In the genomic region with DNA sequence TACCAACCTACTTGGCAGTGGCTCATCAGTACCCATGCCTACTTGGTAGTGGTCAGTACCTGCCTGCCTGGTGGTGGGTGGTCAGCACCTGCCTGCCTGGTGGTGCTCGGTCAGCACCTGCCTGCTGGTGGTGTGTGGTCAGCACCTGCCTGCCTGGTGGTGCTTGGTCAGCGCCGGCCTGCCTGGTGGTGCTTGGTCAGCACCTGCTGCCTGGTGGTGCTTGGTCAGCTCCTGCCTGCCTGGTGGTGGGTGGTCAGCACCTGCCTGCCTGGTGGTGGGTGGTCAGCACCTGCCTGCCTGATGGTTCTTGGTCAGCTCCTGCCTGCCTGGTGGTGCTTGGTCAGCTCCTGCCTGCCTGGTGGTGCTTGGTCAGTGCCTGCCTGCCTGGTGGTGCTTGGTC, we compare ENCODE assay signal across 22 cellular contexts.
DNase-seq lines count a peak whose midpoint lies in the region; ATAC-seq, FAIRE-seq and TF ChIP-seq lines count a peak whose summit lies in the region.
"Had no signal": no experiment of that assay in that cellular context is flagged by ENCODE, and none has a peak within 500 bp of the region (broad histone marks: within the 10 kb centered on the region; RNA-seq: fewer than 3 reads in every experiment).

No MANE protein-coding gene starts in this region.

- H3K27me3 Mint-ChIP-seq in WTC11 (ENCODE audit: low read depth) = no peaks in the 10 kb centered on the region

- no peak overlapping the region for H2BK120ac ChIP-seq in neuronal stem cell (ENCODE audit: low read depth, low read length)

- H3K18ac ChIP-seq in neuronal stem cell (ENCODE audit: low read length) = peak overlapping the region; percentile 5

- H3K4me3 Mint-ChIP-seq in WTC11 = no peak overlapping the region
- H3K4me3 Mint-ChIP-seq: B cell; CD4-positive, alpha-beta T cell; CD8-positive, alpha-beta T cell had no signal

- DNase-seq in WTC11 (ENCODE audit: low spot score) = no peak
- DNase-seq in bronchial epithelial cell (ENCODE audit: low read depth) = no peak
- DNase-seq in neuronal stem cell (ENCODE audit: low spot score) = no peak
- DNase-seq in urothelium cell line (ENCODE audit: low spot score) = no peak
- DNase-seq in NCI-H2107 treated with DMSO at 0.1 percent for 48 hours (lab: John Stamatoyannopoulos, UW; ENCODE audit: unreplicated experiment) = no peak
- no peak for DNase-seq in SHP77 (lab: John Stamatoyannopoulos, UW)
- DNase-seq in A673 (ENCODE audit: low spot score) = no peak
- DNase-seq: 8988T; AML-193; Caco-2; Calu3; CD4-positive, alpha-beta T cell; CD8-positive, alpha-beta T cell; DMS79 treated with DMSO at 0.1 percent for 48 hours; GF-D8 had no signal

- no peak overlapping the region for H3K23ac ChIP-seq in neuronal stem cell (ENCODE audit: low read depth, low read length, poor library complexity)

- no peak overlapping the region for H3K9ac ChIP-seq in neuronal stem cell (ENCODE audit: low read depth, low read length, poor library complexity)
- H3K9ac ChIP-seq: BLaER1 treated with 17β-estradiol and CSF1 and Interleukin-3, amounts not matched to agents 10 nM and 100 nM had no signal

- ATAC-seq in WTC11 = no peak
- ATAC-seq: CD8-positive, alpha-beta T cell had no signal

- H3K4me3 ChIP-seq in bronchial epithelial cell (ENCODE audit: low read depth, low read length) (no peak overlapping the region), neuronal stem cell (ENCODE audit: low read length in 2 of 2) (no peak overlapping the region), A673 (ENCODE audit: low read depth, low read length, poor library complexity, severe bottlenecking) (no peak overlapping the region)
- H3K4me3 ChIP-seq: BLaER1 treated with 17β-estradiol and CSF1 and Interleukin-3, amounts not matched to agents 10 nM and 100 nM had no signal

- no peak overlapping the region for H3K14ac ChIP-seq in neuronal stem cell (ENCODE audit: low read length)

- no peaks in the 10 kb centered on the region for H3K4me1 ChIP-seq in neuronal stem cell (ENCODE audit: control insufficient read depth in 2 of 2, insufficient read depth in 1 of 2, low read depth in 1 of 2, low read length in 2 of 2)
- peaks cover 13% of the 10 kb centered on the region for H3K4me1 ChIP-seq in A673 (ENCODE audit: insufficient read depth, low read length, poor library complexity, severe bottlenecking)
- H3K4me1 ChIP-seq: Caco-2 had no signal

- H3K9me3 ChIP-seq in neuronal stem cell (replicated peaks in 1 of 2; ENCODE audit: control insufficient read depth in 2 of 2, insufficient read depth in 1 of 2, low read depth in 1 of 2, low read length in 2 of 2) (no peaks in the 10 kb centered on the region), A673 (ENCODE audit: low read depth, low read length, poor library complexity, severe bottlenecking) (no peaks in the 10 kb centered on the region)
- H3K9me3 ChIP-seq: BLaER1 treated with 17β-estradiol and CSF1 and Interleukin-3, amounts not matched to agents 10 nM and 100 nM; Caco-2 had no signal

- H2BK15ac ChIP-seq in neuronal stem cell (ENCODE audit: low read length) = no peak overlapping the region

- no peak overlapping the region for H3K4ac ChIP-seq in neuronal stem cell (ENCODE audit: low read length)

- no peaks in the 10 kb centered on the region for H3K36me3 Mint-ChIP-seq in WTC11
- H3K36me3 Mint-ChIP-seq: CD8-positive, alpha-beta T cell had no signal

- H4K8ac ChIP-seq in neuronal stem cell (ENCODE audit: low read depth, low read length) = no peak overlapping the region

- TF ChIP-seq CTCF in WTC11 (IDR thresholded peaks at IDR 0.05) (no peak), bronchial epithelial cell (IDR thresholded peaks at IDR 0.05; ENCODE audit: insufficient read depth, low read length, severe bottlenecking) (no peak), A673 (conservative IDR thresholded peaks at IDR 0.05; ENCODE audit: low read depth, low read length) (no peak)

- WGBS in neuronal stem cell (ENCODE audit: extremely low coverage in 2 of 2, insufficient read length in 2 of 2, insufficient replicate concordance in 1 of 2), 2 donors = no CpG with 5 or more reads among the region's 3 CpGs

- no peak overlapping the region for H2BK5ac ChIP-seq in neuronal stem cell (ENCODE audit: low read length)

- POLR2A ChIA-PET in WTC11 (lab: Charles Lee) (interaction anchor here (0.6 kb wide), 1 partner anchor 28 kb away, joined by 3 read pairs; no protein-coding TSS in a partner anchor), A673 (lab: Charles Lee; ENCODE audit: low non-redundant PET) (no interaction called here)

- intact Hi-C loops in A673 (cut with micrococcal nuclease; ENCODE audit: unreplicated experiment) = no loop called here

- CTCF ChIA-PET in WTC11 (lab: Charles Lee) (no interaction called here), A673 (lab: Charles Lee) (no interaction called here)

- no peak overlapping the region for H2AFZ ChIP-seq in neuronal stem cell (ENCODE audit: low read length)

- peak; percentile 76 for FAIRE-seq in bronchial epithelial cell (lab: Jason Lieb, UNC)
- FAIRE-seq in urothelium cell line (lab: Jason Lieb, UNC) = peak; percentile 32
- FAIRE-seq: A204.1, D721Med, G401.6, GM19239 had no signal

- peaks cover 8% of the 10 kb centered on the region; the same call in 1 of the 2 replicates for H3K4me1 Mint-ChIP-seq in WTC11

- H3K27me3 ChIP-seq in bronchial epithelial cell (ENCODE audit: control insufficient read depth, insufficient read depth, low read length) (no peaks in the 10 kb centered on the region), neuronal stem cell (ENCODE audit: control insufficient read depth in 3 of 3, insufficient read depth in 3 of 3, low read depth in 1 of 3, low read length in 3 of 3) (no peaks in the 10 kb centered on the region), A673 (replicated peaks; ENCODE audit: insufficient read depth, low read depth, low read length, poor library complexity) (no peaks in the 10 kb centered on the region)
- H3K27me3 ChIP-seq: BLaER1 treated with 17β-estradiol and CSF1 and Interleukin-3, amounts not matched to agents 10 nM and 100 nM had no signal

- H3K36me3 ChIP-seq in bronchial epithelial cell (ENCODE audit: control insufficient read depth, insufficient read depth, low read length) (no peaks in the 10 kb centered on the region), neuronal stem cell (replicated peaks in 1 of 2; ENCODE audit: control insufficient read depth in 2 of 2, insufficient read depth in 2 of 2, low read length in 2 of 2) (peaks cover 0 to 5% of the 10 kb centered on the region in 2 donors), A673 (ENCODE audit: insufficient read depth, low read length, poor library complexity, severe bottlenecking) (no peaks in the 10 kb centered on the region)
- H3K36me3 ChIP-seq: BLaER1 treated with 17β-estradiol and CSF1 and Interleukin-3, amounts not matched to agents 10 nM and 100 nM had no signal

- no peaks in the 10 kb centered on the region for H3K9me3 Mint-ChIP-seq in WTC11
- H3K9me3 Mint-ChIP-seq: CD4-positive, alpha-beta T cell; CD8-positive, alpha-beta T cell had no signal

- H3K4me2 ChIP-seq in neuronal stem cell (ENCODE audit: insufficient read depth, low read length, poor library complexity, severe bottlenecking) = no peak overlapping the region
- H3K4me2 ChIP-seq: BLaER1 treated with 17β-estradiol and CSF1 and Interleukin-3, amounts not matched to agents 10 nM and 100 nM had no signal

- no peak overlapping the region for H2BK12ac ChIP-seq in neuronal stem cell (ENCODE audit: low read length)

- BruUV-seq in A673 (replicated peaks; lab: Mats Ljungman, UMichigan) = no TSS peak

- no peak overlapping the region for H3K27ac Mint-ChIP-seq in WTC11
- H3K27ac Mint-ChIP-seq: B cell; CD4-positive, alpha-beta T cell; CD8-positive, alpha-beta T cell had no signal

- no peak overlapping the region for H2AK5ac ChIP-seq in neuronal stem cell (ENCODE audit: low read depth, low read length)

- H3K79me1 ChIP-seq in neuronal stem cell (ENCODE audit: low read depth, low read length) = no peaks in the 10 kb centered on the region

- H3K27ac ChIP-seq in neuronal stem cell (replicated peaks; ENCODE audit: low read length) = no peak overlapping the region
- H3K27ac ChIP-seq in A673 (ENCODE audit: low read depth, low read length, poor library complexity, severe bottlenecking) = no peak overlapping the region
- H3K27ac ChIP-seq: BLaER1 treated with 17β-estradiol and CSF1 and Interleukin-3, amounts not matched to agents 10 nM and 100 nM; C4-2B had no signal

- H4K91ac ChIP-seq in neuronal stem cell (ENCODE audit: low read depth, low read length, poor library complexity) = no peak overlapping the region

TF ChIP-seq in WTC11, 78 proteins besides CTCF, POLR2A, EP300 and RAD21:
- TF ChIP-seq FOXP1 (CRISPR knock-in tag; IDR thresholded peaks at IDR 0.05; ENCODE audit: borderline replicate concordance) (0 out of 2 replicates have a peak, but pooled peaks have one; percentile 30), MYBL2 (CRISPR knock-in tag; IDR thresholded peaks at IDR 0.05) (no peak)
- TF ChIP-seq, protein P1, sequence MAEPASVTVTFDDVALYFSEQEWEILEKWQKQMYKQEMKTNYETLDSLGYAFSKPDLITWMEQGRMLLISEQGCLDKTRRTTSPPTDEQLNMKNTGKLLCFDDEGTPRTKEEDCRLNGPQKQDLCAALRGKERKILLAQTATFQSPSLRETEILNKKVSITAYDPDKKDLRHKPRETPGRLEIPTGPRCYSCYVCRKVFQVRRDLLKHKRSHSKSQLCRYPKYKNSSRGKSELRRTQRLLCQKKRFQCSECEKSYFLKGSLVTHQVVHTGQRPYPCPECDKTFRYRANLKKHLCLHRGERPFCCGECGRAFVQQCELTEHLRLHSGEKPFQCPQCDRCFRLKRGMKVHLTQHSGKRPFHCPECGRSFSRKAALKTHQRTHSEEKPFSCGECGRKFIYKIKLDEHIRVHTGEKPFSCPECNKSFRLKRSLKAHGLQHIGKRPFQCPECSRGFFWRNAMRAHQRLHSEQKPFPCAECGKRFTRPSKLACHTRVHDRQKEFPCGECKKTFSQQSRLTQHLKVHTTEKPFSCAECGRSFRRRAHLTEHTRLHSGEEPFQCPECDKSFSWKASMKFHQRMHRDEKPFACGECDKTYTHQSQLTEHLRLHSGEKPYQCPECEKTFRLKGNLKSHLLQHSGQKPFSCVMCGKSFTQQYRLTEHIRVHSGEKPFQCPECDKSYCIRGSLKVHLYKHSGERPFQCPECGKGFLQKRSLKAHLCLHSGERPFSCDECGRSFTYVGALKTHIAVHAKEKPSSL (CRISPR knock-in tag; conservative IDR thresholded peaks at IDR 0.05) = no peak
- TF ChIP-seq, protein P2, sequence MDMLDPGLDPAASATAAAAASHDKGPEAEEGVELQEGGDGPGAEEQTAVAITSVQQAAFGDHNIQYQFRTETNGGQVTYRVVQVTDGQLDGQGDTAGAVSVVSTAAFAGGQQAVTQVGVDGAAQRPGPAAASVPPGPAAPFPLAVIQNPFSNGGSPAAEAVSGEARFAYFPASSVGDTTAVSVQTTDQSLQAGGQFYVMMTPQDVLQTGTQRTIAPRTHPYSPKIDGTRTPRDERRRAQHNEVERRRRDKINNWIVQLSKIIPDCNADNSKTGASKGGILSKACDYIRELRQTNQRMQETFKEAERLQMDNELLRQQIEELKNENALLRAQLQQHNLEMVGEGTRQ (CRISPR knock-in tag; IDR thresholded peaks at IDR 0.05) = no peak
